ENCODE assay signal across 8 cellular contexts in the genomic region with DNA sequence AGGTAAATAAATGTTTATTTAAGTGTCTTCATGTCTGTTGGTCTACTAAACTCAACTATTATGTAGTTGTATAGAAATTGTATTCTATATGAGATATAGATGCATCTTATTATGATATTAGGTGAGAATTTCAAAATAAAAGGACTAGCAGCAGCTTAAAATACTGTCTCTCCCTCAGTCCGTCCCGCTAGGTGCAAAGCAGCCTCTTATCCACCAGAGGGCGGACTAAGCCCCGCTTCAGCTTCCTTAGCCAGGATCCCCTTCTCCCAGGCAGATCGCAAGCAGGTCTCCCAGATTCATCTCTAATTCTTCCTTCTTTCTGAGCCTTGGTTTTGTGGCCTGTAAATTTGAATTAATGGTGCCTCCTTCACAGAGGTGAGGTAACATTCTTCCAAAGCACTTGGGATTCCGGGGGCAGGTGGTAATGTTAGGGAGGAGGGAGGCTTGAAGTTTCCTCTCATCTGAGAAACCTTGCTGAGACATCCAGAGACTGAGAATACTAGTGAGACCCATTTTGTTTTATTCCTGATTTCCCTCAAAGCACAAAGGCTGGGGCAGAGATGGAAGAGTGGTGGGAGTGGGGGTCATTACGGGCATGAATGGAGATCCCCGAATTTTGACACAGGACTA. TPM values are rescaled to one million over a fixed set of nuclear protein-coding genes. Genes with fewer than 3 reads are reported as not detected.
DNase-seq lines count a peak whose midpoint lies in the region; ATAC-seq and TF ChIP-seq lines count a peak whose summit lies in the region.

No MANE protein-coding gene starts in this region.

- ATAC-seq in HG02870 (IDR thresholded peaks at IDR 0.05; ENCODE audit: unreplicated experiment), result peak; percentile 83

- DNase-seq in AG04450 (ENCODE audit: low read depth, low spot score) (peak; percentile 51), GM13977 (ENCODE audit: low spot score) (peak; percentile 45), NCI-H2029 treated with DMSO at 0.1 percent for 48 hours (lab: John Stamatoyannopoulos, UW) (peak; percentile 44), coronary artery (ENCODE audit: low spot score) (no peak)
- DNase-seq in activated CD4-positive, CD25-positive, alpha-beta regulatory T cell treated with anti-CD3 and anti-CD28 coated beads, Interleukin-2, amount 50 U/mL, for 72 hours, result peak; percentile 57
- DNase-seq in stimulated activated CD4-positive, alpha-beta T cell treated with anti-CD3 and anti-CD28 coated beads, TNF-alpha, amount 100 ng/mL, for 48 hours (ENCODE audit: low read depth in 3 of 3), result peak; percentile 17 to 39 (median 26)

- H3K36me3 ChIP-seq in liver (ENCODE audit: control insufficient read depth in 4 of 4, insufficient read depth in 3 of 4, low read depth in 1 of 4, low read length in 3 of 4), result no peaks in the 10 kb centered on the region

- H3K27ac ChIP-seq in AG04450 (ENCODE audit: low read depth, low read length) (no peak overlapping the region), coronary artery (no peak overlapping the region), liver (ENCODE audit: low read depth in 1 of 2, low read length in 2 of 2) (no peak overlapping the region)

- peak; percentile 98 for TF ChIP-seq CTCF in AG04450 (IDR thresholded peaks at IDR 0.05; ENCODE audit: low read depth, low read length)
- peak; percentile 92 for TF ChIP-seq CTCF in GM13977 (IDR thresholded peaks at IDR 0.05; ENCODE audit: extremely low read depth, insufficient read depth, missing control alignments)
- TF ChIP-seq CTCF in coronary artery (IDR thresholded peaks at IDR 0.05), result peak; percentile 89
- peak; percentile 99 for TF ChIP-seq CTCF in liver (IDR thresholded peaks at IDR 0.05; ENCODE audit: low read depth, low read length, missing input control)

- in situ Hi-C loops in GM13977 (cut with MboI; ENCODE audit: low pct_unique_long_range_greater_than_20kb, low sequenced_read_pairs, unreplicated experiment), result no loop called here

- POLR2A ChIA-PET in AG04450 (lab: Yijun Ruan, JAX), result no interaction called here

- H3K4me3 ChIP-seq in AG04450 (ENCODE audit: low read depth, low read length) (no peak overlapping the region), coronary artery (no peak overlapping the region), liver (ENCODE audit: low read depth in 1 of 3, low read length in 3 of 3) (no peak overlapping the region)

- CTCF ChIA-PET in AG04450 (lab: Charles Lee), result interaction anchor here (0.6 to 5.2 kb wide), 31 partner anchors 9 to 983 kb away, joined by 3 to 142 read pairs (median 6); partner anchors contain the start of gene INSC

- H3K9me3 ChIP-seq in AG04450 (ENCODE audit: control insufficient read depth, insufficient read depth, low read length) (no peaks in the 10 kb centered on the region), liver (ENCODE audit: control insufficient read depth in 4 of 4, low read length in 3 of 4) (no peaks in the 10 kb centered on the region)

- H3K4me1 ChIP-seq in liver (ENCODE audit: control insufficient read depth in 4 of 4, insufficient read depth in 4 of 4, low read length in 3 of 4), result no peaks in the 10 kb centered on the region

- H3K9ac ChIP-seq in liver (ENCODE audit: low read depth in 1 of 2, low read length in 2 of 2), result no peak overlapping the region

- 24% methylated on average over 8 of the region's 8 CpGs for WGBS in liver

- peak; percentile 99 to 100 for TF ChIP-seq RAD21 in liver (IDR thresholded peaks at IDR 0.05)

- H3K27me3 ChIP-seq in AG04450 (ENCODE audit: control insufficient read depth, insufficient read depth, low read length), result peaks cover 2% of the 10 kb centered on the region
- H3K27me3 ChIP-seq in liver (ENCODE audit: control insufficient read depth in 4 of 4, insufficient read depth in 4 of 4, low read length in 3 of 4), result no peaks in the 10 kb centered on the region

TF ChIP-seq in liver, 16 proteins besides CTCF, POLR2A, EP300 and RAD21:
- TF ChIP-seq TAF1 (conservative IDR thresholded peaks at IDR 0.05) (no peak), FOXA1 (IDR thresholded peaks at IDR 0.05) (no peak)
- TF ChIP-seq, protein P1, sequence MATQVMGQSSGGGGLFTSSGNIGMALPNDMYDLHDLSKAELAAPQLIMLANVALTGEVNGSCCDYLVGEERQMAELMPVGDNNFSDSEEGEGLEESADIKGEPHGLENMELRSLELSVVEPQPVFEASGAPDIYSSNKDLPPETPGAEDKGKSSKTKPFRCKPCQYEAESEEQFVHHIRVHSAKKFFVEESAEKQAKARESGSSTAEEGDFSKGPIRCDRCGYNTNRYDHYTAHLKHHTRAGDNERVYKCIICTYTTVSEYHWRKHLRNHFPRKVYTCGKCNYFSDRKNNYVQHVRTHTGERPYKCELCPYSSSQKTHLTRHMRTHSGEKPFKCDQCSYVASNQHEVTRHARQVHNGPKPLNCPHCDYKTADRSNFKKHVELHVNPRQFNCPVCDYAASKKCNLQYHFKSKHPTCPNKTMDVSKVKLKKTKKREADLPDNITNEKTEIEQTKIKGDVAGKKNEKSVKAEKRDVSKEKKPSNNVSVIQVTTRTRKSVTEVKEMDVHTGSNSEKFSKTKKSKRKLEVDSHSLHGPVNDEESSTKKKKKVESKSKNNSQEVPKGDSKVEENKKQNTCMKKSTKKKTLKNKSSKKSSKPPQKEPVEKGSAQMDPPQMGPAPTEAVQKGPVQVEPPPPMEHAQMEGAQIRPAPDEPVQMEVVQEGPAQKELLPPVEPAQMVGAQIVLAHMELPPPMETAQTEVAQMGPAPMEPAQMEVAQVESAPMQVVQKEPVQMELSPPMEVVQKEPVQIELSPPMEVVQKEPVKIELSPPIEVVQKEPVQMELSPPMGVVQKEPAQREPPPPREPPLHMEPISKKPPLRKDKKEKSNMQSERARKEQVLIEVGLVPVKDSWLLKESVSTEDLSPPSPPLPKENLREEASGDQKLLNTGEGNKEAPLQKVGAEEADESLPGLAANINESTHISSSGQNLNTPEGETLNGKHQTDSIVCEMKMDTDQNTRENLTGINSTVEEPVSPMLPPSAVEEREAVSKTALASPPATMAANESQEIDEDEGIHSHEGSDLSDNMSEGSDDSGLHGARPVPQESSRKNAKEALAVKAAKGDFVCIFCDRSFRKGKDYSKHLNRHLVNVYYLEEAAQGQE (IDR thresholded peaks at IDR 0.05), result no peak

RNA-seq across cellular contexts. Expression of gene INSC, which starts 13.5 kb away (rescaled TPM):
- polyA plus RNA-seq in AG04450 (2011; rRNA removed), result 0.40 and 0.53 TPM in 2 replicates
- 0.23 and 0.26 TPM in 2 replicates for polyA minus RNA-seq in AG04450 (2011; rRNA and poly(A)+ RNA removed)
- under 1 TPM; 0.09 to 0.25 TPM for total RNA-seq in liver
- polyA plus RNA-seq in liver, result under 1 TPM; 0.02 to 0.15 TPM

RNA-seq across cellular contexts. Expression of gene CALCB, which starts 27.8 kb away (rescaled TPM):
- polyA plus RNA-seq in AG04450 (2011; rRNA removed) (not detected in 2 replicates), liver (under 1 TPM; 0.02 to 0.58 TPM)
- not detected in 2 replicates for polyA minus RNA-seq in AG04450 (2011; rRNA and poly(A)+ RNA removed)
- total RNA-seq in liver, result 1 to 10 TPM in 1 of 2 donors, under 1 TPM in 1; 0.19 to 1.2 TPM
